1 cellular context compared by ENCODE assay signal in genomic region chr11:68053981-68054812, GRCh38.
TF ChIP-seq lines count a peak whose summit lies in the region.

No MANE protein-coding gene starts in this region.

TF ChIP-seq in GM23338, 12 proteins besides CTCF, POLR2A, EP300 and RAD21 (continued from another document):
- no peak for TF ChIP-seq REST (IDR thresholded peaks at IDR 0.05; ENCODE audit: unreplicated experiment)
